In the genomic region with DNA sequence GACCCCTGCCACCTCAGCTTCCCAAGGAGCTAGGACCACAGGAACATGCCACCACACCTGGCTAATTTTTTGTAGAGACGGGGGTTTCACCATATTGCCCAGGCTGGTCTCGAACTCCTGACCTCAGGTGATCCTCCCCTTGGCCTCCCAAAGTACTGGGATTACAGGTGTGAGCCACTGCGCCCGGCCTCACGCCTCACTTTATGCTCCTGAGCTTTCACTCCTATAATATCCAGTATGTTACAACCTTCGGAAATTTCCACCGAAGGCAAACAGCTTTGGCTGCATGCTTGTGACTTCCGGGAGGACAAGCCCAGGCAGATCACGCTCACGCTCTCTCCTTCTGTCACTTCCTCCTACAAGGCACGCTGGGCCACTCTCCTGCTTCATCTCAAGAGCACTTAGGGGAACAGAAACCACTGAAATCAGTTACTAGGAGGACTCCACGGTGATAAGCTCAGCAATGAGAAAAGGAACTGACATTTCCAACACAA, we compare ENCODE assay signal across 10 cellular contexts. TPM values are rescaled to one million over a fixed set of nuclear protein-coding genes. Genes with fewer than 3 reads are reported as not detected.
DNase-seq lines count a peak whose midpoint lies in the region; ATAC-seq and TF ChIP-seq lines count a peak whose summit lies in the region.
"Had no signal": no experiment of that assay in that cellular context is flagged by ENCODE, and none has a peak within 500 bp of the region (broad histone marks: within the 10 kb centered on the region; RNA-seq: fewer than 3 reads in every experiment).

No MANE protein-coding gene starts in this region.

- H3K4me1 ChIP-seq in lung (ENCODE audit: control insufficient read depth in 2 of 2, insufficient read depth in 2 of 2, low read length in 2 of 2): peaks cover 0 to 2% of the 10 kb centered on the region in 2 donors

- H3K9me3 ChIP-seq in lung (ENCODE audit: control insufficient read depth in 2 of 2, insufficient read depth in 1 of 2, low read length in 1 of 2): no peaks in the 10 kb centered on the region

- H3K36me3 Mint-ChIP-seq in activated CD4-positive, alpha-beta memory T cell treated with anti-CD3 and anti-CD28 coated beads for 36 hours: peaks cover 23% of the 10 kb centered on the region
- H3K36me3 Mint-ChIP-seq in activated CD4-positive, alpha-beta memory T cell treated with anti-CD3 and anti-CD28 coated beads, Interleukin-2, amount 10 ng/mL, durations not matched to agents 7 days and 5 days (ENCODE audit: low read depth): peaks cover 41% of the 10 kb centered on the region
- H3K36me3 Mint-ChIP-seq in effector memory CD8-positive, alpha-beta T cell (ENCODE audit: insufficient read depth): peaks cover 40% of the 10 kb centered on the region

- peaks cover 6 to 24% of the 10 kb centered on the region in 2 donors for H3K36me3 ChIP-seq in lung (ENCODE audit: control insufficient read depth in 2 of 2, insufficient read depth in 2 of 2, low read length in 2 of 2)

- WGBS in lung, 2 donors: 59 to 61% methylated on average over 12 of the region's 12 CpGs

- no peaks in the 10 kb centered on the region for H3K27me3 ChIP-seq in lung (ENCODE audit: control insufficient read depth, insufficient read depth)
- H3K27me3 ChIP-seq: foreskin keratinocyte had no signal

- no peaks in the 10 kb centered on the region for H3K27me3 Mint-ChIP-seq in activated CD4-positive, alpha-beta memory T cell treated with anti-CD3 and anti-CD28 coated beads for 36 hours
- no peaks in the 10 kb centered on the region for H3K27me3 Mint-ChIP-seq in activated CD4-positive, alpha-beta memory T cell treated with anti-CD3 and anti-CD28 coated beads, Interleukin-2, amount 10 ng/mL, durations not matched to agents 7 days and 5 days
- no peaks in the 10 kb centered on the region for H3K27me3 Mint-ChIP-seq in effector memory CD8-positive, alpha-beta T cell

- no peak for DNase-seq in activated CD4-positive, alpha-beta memory T cell treated with anti-CD3 and anti-CD28 coated beads for 36 hours
- DNase-seq in activated CD4-positive, alpha-beta memory T cell treated with anti-CD3 and anti-CD28 coated beads, Interleukin-2, amount 10 ng/mL, durations not matched to agents 7 days and 5 days: no peak
- peak; percentile 92 for DNase-seq in SKM-1 (lab: John Stamatoyannopoulos, UW; ENCODE audit: unreplicated experiment)
- DNase-seq in lung (ENCODE audit: low spot score): peak; percentile 79
- DNase-seq in DMS114 treated with DMSO at 0.1 percent for 48 hours (lab: John Stamatoyannopoulos, UW; ENCODE audit: unreplicated experiment): no peak
- DNase-seq in NCI-H1048 (lab: John Stamatoyannopoulos, UW): no peak
- no peak for DNase-seq in effector memory CD8-positive, alpha-beta T cell

- POLR2A ChIA-PET in activated CD4-positive, alpha-beta memory T cell treated with anti-CD3 and anti-CD28 coated beads for 36 hours (lab: Charles Lee): no interaction called here
- POLR2A ChIA-PET in activated CD4-positive, alpha-beta memory T cell treated with anti-CD3 and anti-CD28 coated beads, Interleukin-2, amount 10 ng/mL, durations not matched to agents 7 days and 5 days (lab: Charles Lee): no interaction called here

- peaks cover 20% of the 10 kb centered on the region for H3K4me1 Mint-ChIP-seq in activated CD4-positive, alpha-beta memory T cell treated with anti-CD3 and anti-CD28 coated beads for 36 hours (ENCODE audit: low read depth)
- peaks cover 36% of the 10 kb centered on the region for H3K4me1 Mint-ChIP-seq in activated CD4-positive, alpha-beta memory T cell treated with anti-CD3 and anti-CD28 coated beads, Interleukin-2, amount 10 ng/mL, durations not matched to agents 7 days and 5 days
- H3K4me1 Mint-ChIP-seq in effector memory CD8-positive, alpha-beta T cell (ENCODE audit: low read depth in 2 of 2): peaks cover 9 to 21% of the 10 kb centered on the region in 2 donors

- H3K4me3 Mint-ChIP-seq in activated CD4-positive, alpha-beta memory T cell treated with anti-CD3 and anti-CD28 coated beads for 36 hours: no peak overlapping the region
- H3K4me3 Mint-ChIP-seq in activated CD4-positive, alpha-beta memory T cell treated with anti-CD3 and anti-CD28 coated beads, Interleukin-2, amount 10 ng/mL, durations not matched to agents 7 days and 5 days: no peak overlapping the region
- no peak overlapping the region for H3K4me3 Mint-ChIP-seq in effector memory CD8-positive, alpha-beta T cell

- TF ChIP-seq CTCF in lung (IDR thresholded peaks at IDR 0.05; ENCODE audit: control extremely low read depth, extremely low read depth): no peak

- ATAC-seq in HG03039 (IDR thresholded peaks at IDR 0.05; ENCODE audit: unreplicated experiment) (peak; percentile 44), lung (ENCODE audit: insufficient read depth, low FRiP score) (peak; percentile 51)
- no peak for ATAC-seq in effector memory CD8-positive, alpha-beta T cell (replicated peaks)
- ATAC-seq: foreskin keratinocyte had no signal

- H3K4me3 ChIP-seq in lung: no peak overlapping the region
- H3K4me3 ChIP-seq: SK-N-MC had no signal

- intact Hi-C loops in activated CD4-positive, alpha-beta memory T cell treated with anti-CD3 and anti-CD28 coated beads for 36 hours (cut with micrococcal nuclease): no loop called here

- H3K9me3 Mint-ChIP-seq in activated CD4-positive, alpha-beta memory T cell treated with anti-CD3 and anti-CD28 coated beads for 36 hours: no peaks in the 10 kb centered on the region
- H3K9me3 Mint-ChIP-seq in activated CD4-positive, alpha-beta memory T cell treated with anti-CD3 and anti-CD28 coated beads, Interleukin-2, amount 10 ng/mL, durations not matched to agents 7 days and 5 days: no peaks in the 10 kb centered on the region
- no peaks in the 10 kb centered on the region for H3K9me3 Mint-ChIP-seq in effector memory CD8-positive, alpha-beta T cell

- peak overlapping the region; percentile 51 for H3K27ac Mint-ChIP-seq in activated CD4-positive, alpha-beta memory T cell treated with anti-CD3 and anti-CD28 coated beads for 36 hours
- H3K27ac Mint-ChIP-seq in activated CD4-positive, alpha-beta memory T cell treated with anti-CD3 and anti-CD28 coated beads, Interleukin-2, amount 10 ng/mL, durations not matched to agents 7 days and 5 days: no peak overlapping the region
- H3K27ac Mint-ChIP-seq in effector memory CD8-positive, alpha-beta T cell: peak overlapping the region in 1 of 2 donors; percentile 9

- peak overlapping the region in 1 of 2 donors; percentile 88 for H3K27ac ChIP-seq in lung (ENCODE audit: low read depth in 1 of 2, low read length in 1 of 2)
- H3K27ac ChIP-seq: foreskin keratinocyte, SK-N-MC had no signal

- CTCF ChIA-PET in activated CD4-positive, alpha-beta memory T cell treated with anti-CD3 and anti-CD28 coated beads for 36 hours (lab: Charles Lee): interaction anchor here (0.8 kb wide), 1 partner anchor 23 kb away, joined by 4 read pairs; no protein-coding TSS in a partner anchor
- CTCF ChIA-PET in activated CD4-positive, alpha-beta memory T cell treated with anti-CD3 and anti-CD28 coated beads, Interleukin-2, amount 10 ng/mL, durations not matched to agents 7 days and 5 days (lab: Charles Lee): no interaction called here

RNA-seq across cellular contexts. Expression of gene MAD1L1, which starts 4.4 kb away (rescaled TPM):
- total RNA-seq in activated CD4-positive, alpha-beta memory T cell treated with anti-CD3 and anti-CD28 coated beads for 36 hours: 10 to 100 TPM; 44.4 to 47.8 TPM
- 100 to 1,000 TPM; 120 to 136 TPM for total RNA-seq in activated CD4-positive, alpha-beta memory T cell treated with anti-CD3 and anti-CD28 coated beads, Interleukin-2, amount 10 ng/mL, durations not matched to agents 7 days and 5 days
- 10 to 100 TPM; 53.7 to 54.9 TPM for total RNA-seq in lung
- 10 to 100 TPM; 43.0 to 46.0 TPM for polyA plus RNA-seq in lung

RNA-seq across cellular contexts. Expression of gene MRM2, which starts 4.8 kb away (rescaled TPM):
- total RNA-seq in activated CD4-positive, alpha-beta memory T cell treated with anti-CD3 and anti-CD28 coated beads for 36 hours: 10 to 100 TPM; 25.5 to 26.9 TPM
- 10 to 100 TPM; 23.6 to 25.7 TPM for total RNA-seq in activated CD4-positive, alpha-beta memory T cell treated with anti-CD3 and anti-CD28 coated beads, Interleukin-2, amount 10 ng/mL, durations not matched to agents 7 days and 5 days
- 10 to 100 TPM; 18.7 to 24.7 TPM for total RNA-seq in lung
- polyA plus RNA-seq in lung: 10 to 100 TPM; 21.5 to 25.5 TPM

RNA-seq across cellular contexts. Expression of gene NUDT1, which starts 4.9 kb away (rescaled TPM):
- 100 to 1,000 TPM; 112 to 114 TPM for total RNA-seq in activated CD4-positive, alpha-beta memory T cell treated with anti-CD3 and anti-CD28 coated beads for 36 hours
- 10 to 100 TPM; 85.2 to 87.5 TPM for total RNA-seq in activated CD4-positive, alpha-beta memory T cell treated with anti-CD3 and anti-CD28 coated beads, Interleukin-2, amount 10 ng/mL, durations not matched to agents 7 days and 5 days
- total RNA-seq in lung: 10 to 100 TPM in 1 of 2 donors, 1 to 10 TPM in 1; 9.3 to 16.1 TPM
- polyA plus RNA-seq in lung: 10 to 100 TPM; 20.9 to 24.7 TPM

Comparison
In these comparisons a context has a peak if more than half of its experiments do, and no peak if none do; other contexts are left out.
1. DNase-seq: peak in SKM-1 (single experiment) and lung (single experiment); none in activated CD4-positive, alpha-beta memory T cell treated with anti-CD3 and anti-CD28 coated beads for 36 hours (single experiment), activated CD4-positive, alpha-beta memory T cell treated with anti-CD3 and anti-CD28 coated beads, Interleukin-2, amount 10 ng/mL, durations not matched to agents 7 days and 5 days (single experiment), DMS114 treated with DMSO at 0.1 percent for 48 hours (single experiment), NCI-H1048 (single experiment) and effector memory CD8-positive, alpha-beta T cell (0 of 3).
2. RNA of gene NUDT1, which starts 4.9 kb away (total RNA-seq): 112 to 114 TPM in activated CD4-positive, alpha-beta memory T cell treated with anti-CD3 and anti-CD28 coated beads for 36 hours and 85.2 to 87.5 TPM in activated CD4-positive, alpha-beta memory T cell treated with anti-CD3 and anti-CD28 coated beads, Interleukin-2, amount 10 ng/mL, durations not matched to agents 7 days and 5 days; 9.3 to 16.1 TPM in lung; every median in the first group is over 4 times any median in the second.